In genomic region chr17:72982680-72983079, GRCh38 we compare ENCODE assay signal across 28 cellular contexts.
"Had no signal": no experiment of that assay in that cellular context is flagged by ENCODE, and none has a peak within 500 bp of the region (broad histone marks: within the 10 kb centered on the region; RNA-seq: fewer than 3 reads in every experiment).

No MANE protein-coding gene starts in this region.

- H3K9ac ChIP-seq: parathyroid adenoma had no signal

- H3K27ac Mint-ChIP-seq: nephron; stimulated activated naive CD8-positive, alpha-beta T cell treated with anti-CD3 and anti-CD28 coated beads, Interleukin-15, Interleukin-2, amounts not matched to agents 100 ng/mL and 50 ng/mL, for 24 hours had no signal

- H3K36me3 Mint-ChIP-seq: stimulated activated memory B cell treated with anti-CD40 and anti-IgM and Interleukin-4, amounts not matched to agents 10 μg/mL and 1 μg/mL and 100 μg/mL, for 72 hours had no signal

- FAIRE-seq: endometrium, frontal cortex had no signal

- H3K27ac ChIP-seq: heart left ventricle, left lung, lower lobe of right lung, parathyroid adenoma, psoas muscle, spleen, tibial artery, upper lobe of left lung, vagina had no signal

- DNase-seq: cortex of kidney; dorsolateral prefrontal cortex; effector CD8-positive, alpha-beta T cell; heart left ventricle; hippocampal formation; islet precursor cell; left lung; lower lobe of right lung; mesenchymal stem cell; naive B cell; occipital lobe; psoas muscle; retina; spleen; stimulated activated CD4-positive, alpha-beta T cell treated with anti-CD3 and anti-CD28 coated beads, Interleukin-15, amount 100 ng/mL, for 24 hours; stimulated activated CD4-positive, alpha-beta T cell treated with anti-CD3 and anti-CD28 coated beads, Interleukin-1b, Interleukin-23, amount 100 ng/mL, for 48 hours; stimulated activated CD4-positive, alpha-beta T cell treated with anti-CD3 and anti-CD28 coated beads, Interleukin-4, amount 100 ng/mL, for 24 hours; tibial artery; upper lobe of left lung had no signal

- H3K27me3 ChIP-seq: dorsolateral prefrontal cortex, heart left ventricle, left lung, spleen, tibial artery, upper lobe of left lung, vagina had no signal

- H3K9me3 Mint-ChIP-seq: nephron; stimulated activated memory B cell treated with anti-CD40 and anti-IgM and Interleukin-4, amounts not matched to agents 10 μg/mL and 1 μg/mL and 100 μg/mL, for 72 hours had no signal

- H3K9me3 ChIP-seq: heart left ventricle, left lung, lower lobe of right lung, psoas muscle, spleen, tibial artery, upper lobe of left lung, vagina had no signal

- H3K36me3 ChIP-seq: heart left ventricle, left lung, lower lobe of right lung, spleen, tibial artery, upper lobe of left lung, vagina had no signal

- H3K27me3 Mint-ChIP-seq: naive B cell; stimulated activated memory B cell treated with anti-CD40 and anti-IgM and Interleukin-4, amounts not matched to agents 10 μg/mL and 1 μg/mL and 100 μg/mL, for 72 hours; stimulated activated naive CD8-positive, alpha-beta T cell treated with anti-CD3 and anti-CD28 coated beads, Interleukin-15, Interleukin-2, amounts not matched to agents 100 ng/mL and 50 ng/mL, for 24 hours had no signal

- H3K4me3 Mint-ChIP-seq: naive B cell; nephron; stimulated activated memory B cell treated with anti-CD40 and anti-IgM and Interleukin-4, amounts not matched to agents 10 μg/mL and 1 μg/mL and 100 μg/mL, for 72 hours; stimulated activated naive CD8-positive, alpha-beta T cell treated with anti-CD3 and anti-CD28 coated beads, Interleukin-15, Interleukin-2, amounts not matched to agents 100 ng/mL and 50 ng/mL, for 24 hours had no signal

- H3K4me3 ChIP-seq: dorsolateral prefrontal cortex, heart left ventricle, left lung, lower lobe of right lung, psoas muscle, spleen, tibial artery, upper lobe of left lung, vagina had no signal

- H3K4me1 ChIP-seq: parathyroid adenoma had no signal

- H3K79me2 ChIP-seq: parathyroid adenoma had no signal

- H2AFZ ChIP-seq: parathyroid adenoma had no signal

- ATAC-seq: esophagus mucosa; heart left ventricle; left lung; psoas muscle; sciatic nerve; stimulated activated memory B cell treated with anti-CD40 and anti-IgM and Interleukin-4, amounts not matched to agents 10 μg/mL and 1 μg/mL and 100 μg/mL, for 72 hours had no signal
